ENCODE assay signal across 1 cellular context in genomic region chr16:48292452-48292851, GRCh38.
TF ChIP-seq lines count a peak whose summit lies in the region.

No MANE protein-coding gene starts in this region.

TF ChIP-seq in HepG2, 621 proteins besides CTCF, POLR2A, EP300 and RAD21 (continued from another document and continues in another):
- TF ChIP-seq ZSCAN5A (CRISPR knock-in tag; IDR thresholded peaks at IDR 0.05; ENCODE audit: borderline replicate concordance) (no peak), JARID2 (CRISPR knock-in tag; IDR thresholded peaks at IDR 0.05; ENCODE audit: insufficient replicate concordance) (no peak), ZNF367 (CRISPR knock-in tag; IDR thresholded peaks at IDR 0.05; ENCODE audit: borderline replicate concordance) (no peak), ZNF607 (CRISPR knock-in tag; IDR thresholded peaks at IDR 0.05; ENCODE audit: borderline replicate concordance) (no peak), ZNF619 (CRISPR knock-in tag; IDR thresholded peaks at IDR 0.05) (no peak), HOMEZ (CRISPR knock-in tag; IDR thresholded peaks at IDR 0.05; ENCODE audit: low read depth) (peak; percentile 17; the same call in 1 of the 2 replicates), FOXP1 (IDR thresholded peaks at IDR 0.05) (no peak), FOXP1 (CRISPR knock-in tag; IDR thresholded peaks at IDR 0.05) (peak; percentile 91), ERF (CRISPR knock-in tag; IDR thresholded peaks at IDR 0.05) (no peak), KAT7 (CRISPR knock-in tag; IDR thresholded peaks at IDR 0.05; ENCODE audit: borderline replicate concordance) (no peak), GATAD2A (CRISPR knock-in tag; IDR thresholded peaks at IDR 0.05) (peak; percentile 46; the same call in 1 of the 2 replicates), NCOA2 (CRISPR knock-in tag; IDR thresholded peaks at IDR 0.05) (0 out of 2 replicates have a peak, but pooled peaks have one; percentile 25), SSRP1 (CRISPR knock-in tag; IDR thresholded peaks at IDR 0.05) (no peak), FOXO4 (CRISPR knock-in tag; conservative IDR thresholded peaks at IDR 0.05) (no peak), ZNF720 (CRISPR knock-in tag; IDR thresholded peaks at IDR 0.05) (no peak), ETV5 (CRISPR knock-in tag; IDR thresholded peaks at IDR 0.05; ENCODE audit: borderline replicate concordance) (peak; percentile 29; the same call in 1 of the 2 replicates), THAP8 (CRISPR knock-in tag; IDR thresholded peaks at IDR 0.05; ENCODE audit: borderline replicate concordance) (no peak), ZNF678 (CRISPR knock-in tag; IDR thresholded peaks at IDR 0.05) (no peak), ZNF34 (CRISPR knock-in tag; IDR thresholded peaks at IDR 0.05; ENCODE audit: borderline replicate concordance) (no peak), ZNF773 (CRISPR knock-in tag; IDR thresholded peaks at IDR 0.05; ENCODE audit: borderline replicate concordance) (no peak), ZSCAN22 (CRISPR knock-in tag; IDR thresholded peaks at IDR 0.05) (no peak), ZNF746 (CRISPR knock-in tag; IDR thresholded peaks at IDR 0.05) (no peak), GLI4 (CRISPR knock-in tag; IDR thresholded peaks at IDR 0.05; ENCODE audit: borderline replicate concordance) (no peak), MTERF4 (CRISPR knock-in tag; IDR thresholded peaks at IDR 0.05) (no peak), SIX1 (CRISPR knock-in tag; IDR thresholded peaks at IDR 0.05; ENCODE audit: borderline replicate concordance) (peak; percentile 97), PAXIP1 (CRISPR knock-in tag; conservative IDR thresholded peaks at IDR 0.05) (no peak; the same call in 1 of the 2 replicates), ZFYVE20 (CRISPR knock-in tag; IDR thresholded peaks at IDR 0.05; ENCODE audit: borderline replicate concordance, low read depth) (no peak), ZNF335 (CRISPR knock-in tag; IDR thresholded peaks at IDR 0.05) (no peak), ZNF343 (CRISPR knock-in tag; IDR thresholded peaks at IDR 0.05) (no peak), TBX2 (CRISPR knock-in tag; IDR thresholded peaks at IDR 0.05; ENCODE audit: borderline replicate concordance) (peak; percentile 22; the same call in 1 of the 2 replicates), MAFF (IDR thresholded peaks at IDR 0.05; ENCODE audit: low read depth, low read length) (no peak), SYNCRIP (IDR thresholded peaks at IDR 0.05; ENCODE audit: insufficient read depth, low read depth, low read length) (no peak), ZFP82 (CRISPR knock-in tag; IDR thresholded peaks at IDR 0.05; ENCODE audit: borderline replicate concordance) (no peak), SNRNP70 (IDR thresholded peaks at IDR 0.05; ENCODE audit: low read depth, low read length) (no peak), FOXA1 (IDR thresholded peaks at IDR 0.05) (no peak), FOXA1 (CRISPR knock-in tag; IDR thresholded peaks at IDR 0.05) (peak; percentile 82), FOXA3 (CRISPR knock-in tag; IDR thresholded peaks at IDR 0.05) (peak; percentile 86), ZNF646 (CRISPR knock-in tag; IDR thresholded peaks at IDR 0.05) (no peak), NFYC (CRISPR knock-in tag; IDR thresholded peaks at IDR 0.05) (no peak), ZGPAT (CRISPR knock-in tag; IDR thresholded peaks at IDR 0.05) (peak; percentile 42; the same call in 1 of the 2 replicates), KDM4B (CRISPR knock-in tag; IDR thresholded peaks at IDR 0.05) (no peak), NONO (IDR thresholded peaks at IDR 0.05) (no peak), NONO (CRISPR knock-in tag; conservative IDR thresholded peaks at IDR 0.05) (no peak), ELF4 (CRISPR knock-in tag; IDR thresholded peaks at IDR 0.05; ENCODE audit: borderline replicate concordance) (no peak), MAFK (conservative IDR thresholded peaks at IDR 0.05 in 1 of 2, IDR thresholded peaks at IDR 0.05 in 1 of 2; ENCODE audit: low read length in 2 of 2) (no peak)
